13 cellular contexts compared by ENCODE assay signal in genomic region chr5:154800582-154800981, GRCh38.
"Had no signal": no experiment of that assay in that cellular context is flagged by ENCODE, and none has a peak within 500 bp of the region (broad histone marks: within the 10 kb centered on the region; RNA-seq: fewer than 3 reads in every experiment).

No MANE protein-coding gene starts in this region.

- ATAC-seq: mucosa of descending colon had no signal

- H3K27ac ChIP-seq: esophagus squamous epithelium, SJCRH30, stomach, tibial artery had no signal

- H3K27me3 ChIP-seq: esophagus squamous epithelium, SJCRH30, stomach, tibial artery had no signal

- H3K9me3 Mint-ChIP-seq: immature natural killer cell, nephron had no signal

- H3K4me1 Mint-ChIP-seq: nephron had no signal

- DNase-seq: activated naive CD4-positive, alpha-beta T cell treated with anti-CD3 and anti-CD28 coated beads, Interleukin-2, amount 50 U/mL, for 16 hours; activated T-cell treated with anti-CD3 and anti-CD28 coated beads for 4 hours; amygdala; esophagus squamous epithelium; immature natural killer cell; mucosa of descending colon; SJCRH30; stimulated activated CD4-positive, alpha-beta T cell treated with anti-CD3 and anti-CD28 coated beads, Interleukin-4, amount 100 ng/mL, for 1 hour; stomach; SW 1271; tibial artery had no signal

- H3K4me3 ChIP-seq: esophagus squamous epithelium, lung, mucosa of descending colon, SJCRH30, stomach, tibial artery had no signal

- H3K9me3 ChIP-seq: esophagus squamous epithelium, mucosa of descending colon, SJCRH30, stomach, tibial artery had no signal

- H3K27ac Mint-ChIP-seq: nephron had no signal

- H3K4me1 ChIP-seq: esophagus squamous epithelium, SJCRH30, stomach had no signal

- H3K4me3 Mint-ChIP-seq: immature natural killer cell, nephron had no signal
